ENCODE assay signal across 13 cellular contexts in the genomic region with DNA sequence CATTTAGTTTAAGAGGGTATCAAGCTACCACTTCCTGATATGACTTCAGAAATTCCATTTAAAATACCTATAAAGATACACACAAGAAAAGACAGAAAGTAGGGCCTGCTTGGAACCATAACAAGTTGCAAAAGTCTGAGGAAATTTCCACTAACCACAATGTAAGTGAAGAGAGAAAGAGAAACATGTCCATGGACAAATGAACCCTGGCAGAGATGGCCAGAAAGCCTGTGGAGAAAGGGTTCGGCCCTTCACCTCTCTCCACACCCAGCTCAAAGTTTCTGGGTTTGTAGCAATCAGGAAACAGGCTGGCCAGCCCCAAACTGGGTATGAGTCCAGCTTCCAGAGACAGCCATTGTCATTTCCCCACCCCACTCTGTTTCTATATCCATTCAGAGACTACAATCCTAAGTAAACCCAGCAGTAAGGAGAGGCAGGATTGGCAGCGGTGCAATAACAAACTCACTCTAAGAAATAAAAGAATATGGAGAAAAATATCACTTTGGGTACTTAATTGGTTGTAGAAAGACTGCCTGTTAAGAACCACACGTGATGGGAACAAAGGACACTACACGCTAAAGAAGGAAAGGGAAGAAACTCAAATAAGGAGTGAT.
A peak's percentile ranks its signal among the peaks of the same experiment; 100 is the strongest.
DNase-seq lines count a peak whose midpoint lies in the region; ATAC-seq and TF ChIP-seq lines count a peak whose summit lies in the region.
"Had no signal": no experiment of that assay in that cellular context is flagged by ENCODE, and none has a peak within 500 bp of the region (broad histone marks: within the 10 kb centered on the region; RNA-seq: fewer than 3 reads in every experiment).

No MANE protein-coding gene starts in this region.

- ATAC-seq in T-helper 17 cell (no peak), GM21515 (IDR thresholded peaks at IDR 0.05; ENCODE audit: unreplicated experiment) (no peak), GM21423 (IDR thresholded peaks at IDR 0.05; ENCODE audit: unreplicated experiment) (no peak)
- ATAC-seq in stimulated activated naive CD8-positive, alpha-beta T cell treated with anti-CD3 and anti-CD28 coated beads, Interleukin-15, amount 100 ng/mL, for 72 hours = no peak
- ATAC-seq: pancreas had no signal

- CTCF ChIA-PET in activated naive CD4-positive, alpha-beta T cell treated with anti-CD3 and anti-CD28 coated beads for 36 hours (lab: Charles Lee) = interaction anchor here (0.7 to 10.7 kb wide), 3 partner anchors 46 to 237 kb away, joined by 3 to 172 read pairs (median 61); a partner anchor contains a TSS
- CTCF ChIA-PET in RWPE1 (lab: Yijun Ruan, JAX) = interaction anchor here (0.9 kb wide), 1 partner anchor 71 kb away, joined by 3 read pairs; a partner anchor contains a TSS

- H3K27ac ChIP-seq in RWPE1 = no peak overlapping the region
- H3K27ac ChIP-seq: pancreas had no signal

- intact Hi-C loops in activated naive CD4-positive, alpha-beta T cell treated with anti-CD3 and anti-CD28 coated beads for 36 hours (cut with micrococcal nuclease) = loop anchor here (1.0 kb wide), 2 partner anchors 20 to 24 kb away; no protein-coding TSS in a partner anchor

- no peaks in the 10 kb centered on the region for H3K27me3 Mint-ChIP-seq in activated naive CD4-positive, alpha-beta T cell treated with anti-CD3 and anti-CD28 coated beads for 36 hours (ENCODE audit: low read depth)
- H3K27me3 Mint-ChIP-seq in T-helper 17 cell = no peaks in the 10 kb centered on the region
- H3K27me3 Mint-ChIP-seq in stimulated activated naive CD8-positive, alpha-beta T cell treated with anti-CD3 and anti-CD28 coated beads, Interleukin-15, amount 100 ng/mL, for 72 hours = no peaks in the 10 kb centered on the region

- no peak for TF ChIP-seq CTCF in RWPE1 (conservative IDR thresholded peaks at IDR 0.05; ENCODE audit: low read depth)

- no peaks in the 10 kb centered on the region for H3K9me3 Mint-ChIP-seq in activated naive CD4-positive, alpha-beta T cell treated with anti-CD3 and anti-CD28 coated beads for 36 hours
- no peaks in the 10 kb centered on the region for H3K9me3 Mint-ChIP-seq in stimulated activated naive CD8-positive, alpha-beta T cell treated with anti-CD3 and anti-CD28 coated beads, Interleukin-15, amount 100 ng/mL, for 72 hours

- POLR2A ChIA-PET in RWPE1 (lab: Yijun Ruan, JAX; ENCODE audit: low non-redundant PET) = no interaction called here

- no peaks in the 10 kb centered on the region for H3K9me3 ChIP-seq in T-helper 17 cell (ENCODE audit: control insufficient read depth, low read length, poor library complexity, severe bottlenecking)
- H3K9me3 ChIP-seq: pancreas had no signal

- DNase-seq in activated naive CD4-positive, alpha-beta T cell treated with anti-CD3 and anti-CD28 coated beads for 36 hours = no peak
- no peak for DNase-seq in activated naive CD4-positive, alpha-beta T cell (lab: John Stamatoyannopoulos, UW)
- no peak for DNase-seq in T-helper 17 cell
- DNase-seq in fibroblast of peridontal ligament (ENCODE audit: extremely low read depth) = peak; percentile 52
- DNase-seq in stimulated activated naive CD8-positive, alpha-beta T cell treated with anti-CD3 and anti-CD28 coated beads, Interleukin-15, amount 100 ng/mL, for 72 hours = no peak
- no peak for DNase-seq in RWPE1 (ENCODE audit: low spot score)
- DNase-seq: foreskin fibroblast, NCI-H1436, NCI-H446, pancreas, trophoblast cell had no signal

- peaks cover 77% of the 10 kb centered on the region for H3K4me1 Mint-ChIP-seq in activated naive CD4-positive, alpha-beta T cell treated with anti-CD3 and anti-CD28 coated beads for 36 hours (ENCODE audit: low read depth)
- peaks cover 47% of the 10 kb centered on the region for H3K4me1 Mint-ChIP-seq in T-helper 17 cell
- H3K4me1 Mint-ChIP-seq in stimulated activated naive CD8-positive, alpha-beta T cell treated with anti-CD3 and anti-CD28 coated beads, Interleukin-15, amount 100 ng/mL, for 72 hours = peaks cover 83% of the 10 kb centered on the region

- H3K27ac Mint-ChIP-seq in activated naive CD4-positive, alpha-beta T cell treated with anti-CD3 and anti-CD28 coated beads for 36 hours = peak overlapping the region; percentile 93
- H3K27ac Mint-ChIP-seq in T-helper 17 cell = peak overlapping the region; percentile 94
- H3K27ac Mint-ChIP-seq in stimulated activated naive CD8-positive, alpha-beta T cell treated with anti-CD3 and anti-CD28 coated beads, Interleukin-15, amount 100 ng/mL, for 72 hours = peak overlapping the region; percentile 49 to 73

- peak overlapping the region; percentile 40 for H3K4me3 Mint-ChIP-seq in activated naive CD4-positive, alpha-beta T cell treated with anti-CD3 and anti-CD28 coated beads for 36 hours
- H3K4me3 Mint-ChIP-seq in T-helper 17 cell = no peak overlapping the region
- H3K4me3 Mint-ChIP-seq in stimulated activated naive CD8-positive, alpha-beta T cell treated with anti-CD3 and anti-CD28 coated beads, Interleukin-15, amount 100 ng/mL, for 72 hours = peak overlapping the region; percentile 4 to 47

- peaks cover 24% of the 10 kb centered on the region for H3K36me3 Mint-ChIP-seq in activated naive CD4-positive, alpha-beta T cell treated with anti-CD3 and anti-CD28 coated beads for 36 hours (ENCODE audit: low read depth)
- H3K36me3 Mint-ChIP-seq in T-helper 17 cell (ENCODE audit: low read depth) = peaks cover 12% of the 10 kb centered on the region
